Comparison of ENCODE assay signal across 13 cellular contexts in the genomic region with DNA sequence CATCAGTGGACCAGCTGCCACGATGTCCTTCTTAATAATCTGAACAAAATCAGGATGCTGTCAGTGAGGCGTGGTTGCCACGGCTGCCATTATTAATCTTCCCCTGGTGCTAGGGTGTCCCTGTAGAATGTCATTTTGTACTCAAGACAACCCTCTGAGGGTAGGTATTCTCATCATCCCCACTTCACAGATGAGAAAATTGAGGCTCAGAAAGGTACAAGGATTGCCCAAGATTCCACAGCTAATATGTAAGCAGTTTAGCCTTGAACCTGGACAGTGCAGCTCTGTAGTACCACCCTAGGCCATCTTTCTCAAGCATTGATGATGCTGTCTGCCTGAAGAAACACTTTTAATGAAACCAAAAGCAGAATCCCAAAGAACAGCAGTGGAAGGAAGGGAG.
"Had no signal": no experiment of that assay in that cellular context is flagged by ENCODE, and none has a peak within 500 bp of the region (broad histone marks: within the 10 kb centered on the region; RNA-seq: fewer than 3 reads in every experiment).

No MANE protein-coding gene starts in this region.

- H3K4me3 ChIP-seq: esophagus muscularis mucosa, pancreas, tibial nerve had no signal

- H3K27me3 Mint-ChIP-seq: activated naive CD8-positive, alpha-beta T cell treated with anti-CD3 and anti-CD28 coated beads, Interleukin-2, amount 10 ng/mL, durations not matched to agents 7 days and 5 days; activated T-helper 17 cell treated with anti-CD3 and anti-CD28 coated beads, Interleukin-2, amount 50 U/mL, for 72 hours; naive thymus-derived CD4-positive, alpha-beta T cell; stimulated activated naive B cell treated with anti-CD40 and anti-IgM and Interleukin-4, amounts not matched to agents 10 μg/mL and 1 μg/mL and 100 μg/mL, for 72 hours had no signal

- DNase-seq: activated CD4-positive, CD25-positive, alpha-beta regulatory T cell treated with anti-CD3 and anti-CD28 coated beads, Interleukin-2, amount 50 U/mL, for 72 hours; activated naive CD4-positive, alpha-beta T cell treated with Interleukin-2 at 50 U/mL for 16 hours; activated naive CD8-positive, alpha-beta T cell treated with anti-CD3 and anti-CD28 coated beads, Interleukin-2, amount 10 ng/mL, durations not matched to agents 7 days and 5 days; brain microvascular endothelial cell; cortex of kidney; immature natural killer cell; mesendoderm; naive thymus-derived CD4-positive, alpha-beta T cell; pancreas; stimulated activated naive B cell treated with anti-CD40 and anti-IgM and Interleukin-4, amounts not matched to agents 10 μg/mL and 1 μg/mL and 100 μg/mL, for 72 hours had no signal

- H3K27ac Mint-ChIP-seq: activated naive CD8-positive, alpha-beta T cell treated with anti-CD3 and anti-CD28 coated beads, Interleukin-2, amount 10 ng/mL, durations not matched to agents 7 days and 5 days; activated T-helper 17 cell treated with anti-CD3 and anti-CD28 coated beads, Interleukin-2, amount 50 U/mL, for 72 hours had no signal

- H3K9me3 Mint-ChIP-seq: activated naive CD8-positive, alpha-beta T cell treated with anti-CD3 and anti-CD28 coated beads, Interleukin-2, amount 10 ng/mL, durations not matched to agents 7 days and 5 days; activated T-helper 17 cell treated with anti-CD3 and anti-CD28 coated beads, Interleukin-2, amount 50 U/mL, for 72 hours; immature natural killer cell; naive thymus-derived CD4-positive, alpha-beta T cell; stimulated activated naive B cell treated with anti-CD40 and anti-IgM and Interleukin-4, amounts not matched to agents 10 μg/mL and 1 μg/mL and 100 μg/mL, for 72 hours had no signal

- ATAC-seq: activated T-helper 17 cell treated with anti-CD3 and anti-CD28 coated beads, Interleukin-2, amount 50 U/mL, for 72 hours; naive thymus-derived CD4-positive, alpha-beta T cell; pancreas; stimulated activated naive B cell treated with anti-CD40 and anti-IgM and Interleukin-4, amounts not matched to agents 10 μg/mL and 1 μg/mL and 100 μg/mL, for 72 hours had no signal

- H3K27me3 ChIP-seq: brain microvascular endothelial cell, esophagus muscularis mucosa, pancreas, tibial nerve had no signal

- H3K27ac ChIP-seq: brain microvascular endothelial cell, pancreas had no signal

- H3K4me3 Mint-ChIP-seq: activated naive CD8-positive, alpha-beta T cell treated with anti-CD3 and anti-CD28 coated beads, Interleukin-2, amount 10 ng/mL, durations not matched to agents 7 days and 5 days; activated T-helper 17 cell treated with anti-CD3 and anti-CD28 coated beads, Interleukin-2, amount 50 U/mL, for 72 hours; immature natural killer cell; naive thymus-derived CD4-positive, alpha-beta T cell; stimulated activated naive B cell treated with anti-CD40 and anti-IgM and Interleukin-4, amounts not matched to agents 10 μg/mL and 1 μg/mL and 100 μg/mL, for 72 hours had no signal

- H3K9me3 ChIP-seq: esophagus muscularis mucosa, pancreas, tibial nerve had no signal
